8 cellular contexts compared by ENCODE assay signal in genomic region chr3:134640872-134641470, GRCh38. TPM values are rescaled to one million over a fixed set of nuclear protein-coding genes. Genes with fewer than 3 reads are reported as not detected.
DNase-seq lines count a peak whose midpoint lies in the region; ATAC-seq and TF ChIP-seq lines count a peak whose summit lies in the region.

No MANE protein-coding gene starts in this region.

- H4K20me1 ChIP-seq in neural cell (ENCODE audit: insufficient read depth) = no peaks in the 10 kb centered on the region

- no peaks in the 10 kb centered on the region for H3K9me3 ChIP-seq in neural cell (ENCODE audit: low read length)

- TF ChIP-seq EP300 in neural cell (conservative IDR thresholded peaks at IDR 0.05; ENCODE audit: poor library complexity, severe bottlenecking) = no peak

- no peaks in the 10 kb centered on the region for H3K79me2 ChIP-seq in neural cell (replicated peaks; ENCODE audit: insufficient read depth, low read length)

- H3K27me3 ChIP-seq in neural cell (ENCODE audit: insufficient read depth, low read depth, low read length) = no peaks in the 10 kb centered on the region

- H3K4me2 ChIP-seq in neural cell (ENCODE audit: low read length) = no peak overlapping the region

- H2AFZ ChIP-seq in neural cell (ENCODE audit: low read depth, low read length) = no peak overlapping the region

- H3K27ac ChIP-seq in neural cell (ENCODE audit: low read length) = no peak overlapping the region

- H3F3A ChIP-seq in neural cell (ENCODE audit: insufficient read depth, low read length, poor library complexity, severe bottlenecking) = no peaks in the 10 kb centered on the region

- TF ChIP-seq RAD21 in neural cell (conservative IDR thresholded peaks at IDR 0.05) = peak; percentile 38

- in situ Hi-C loops in ACHN (cut with HindIII; ENCODE audit: low pct_ligation_motif_present, low pct_unique_long_range_greater_than_20kb, low sequenced_read_pairs) = no loop called here

- DNase-seq in ACHN (peak; percentile 29), EL (peak; percentile 36), NCI-H2227 (lab: John Stamatoyannopoulos, UW; ENCODE audit: unreplicated experiment) (peak; percentile 32), dermis blood vessel endothelial cell (peak; percentile 58), cerebellum (ENCODE audit: low spot score) (no peak), NCI-H774 (lab: John Stamatoyannopoulos, UW) (no peak)

- H3K36me3 ChIP-seq in neural cell (ENCODE audit: insufficient read depth, low read length) = no peaks in the 10 kb centered on the region

- ATAC-seq in HG02973 (IDR thresholded peaks at IDR 0.05; ENCODE audit: unreplicated experiment) = no peak

- peak; percentile 62 for TF ChIP-seq CTCF in neural cell (IDR thresholded peaks at IDR 0.05; ENCODE audit: poor library complexity, severe bottlenecking)

- no peak overlapping the region for H3K9ac ChIP-seq in neural cell (ENCODE audit: low read length)

- no peaks in the 10 kb centered on the region for H3K9me2 ChIP-seq in neural cell (ENCODE audit: insufficient read depth, low read length)

- no peak overlapping the region for H3K4me3 ChIP-seq in neural cell (ENCODE audit: low read length)

TF ChIP-seq in neural cell, 6 proteins besides CTCF, POLR2A, EP300 and RAD21:
- peak; percentile 61 for TF ChIP-seq SMC3 (conservative IDR thresholded peaks at IDR 0.05; ENCODE audit: poor library complexity)
- TF ChIP-seq, protein P1, sequence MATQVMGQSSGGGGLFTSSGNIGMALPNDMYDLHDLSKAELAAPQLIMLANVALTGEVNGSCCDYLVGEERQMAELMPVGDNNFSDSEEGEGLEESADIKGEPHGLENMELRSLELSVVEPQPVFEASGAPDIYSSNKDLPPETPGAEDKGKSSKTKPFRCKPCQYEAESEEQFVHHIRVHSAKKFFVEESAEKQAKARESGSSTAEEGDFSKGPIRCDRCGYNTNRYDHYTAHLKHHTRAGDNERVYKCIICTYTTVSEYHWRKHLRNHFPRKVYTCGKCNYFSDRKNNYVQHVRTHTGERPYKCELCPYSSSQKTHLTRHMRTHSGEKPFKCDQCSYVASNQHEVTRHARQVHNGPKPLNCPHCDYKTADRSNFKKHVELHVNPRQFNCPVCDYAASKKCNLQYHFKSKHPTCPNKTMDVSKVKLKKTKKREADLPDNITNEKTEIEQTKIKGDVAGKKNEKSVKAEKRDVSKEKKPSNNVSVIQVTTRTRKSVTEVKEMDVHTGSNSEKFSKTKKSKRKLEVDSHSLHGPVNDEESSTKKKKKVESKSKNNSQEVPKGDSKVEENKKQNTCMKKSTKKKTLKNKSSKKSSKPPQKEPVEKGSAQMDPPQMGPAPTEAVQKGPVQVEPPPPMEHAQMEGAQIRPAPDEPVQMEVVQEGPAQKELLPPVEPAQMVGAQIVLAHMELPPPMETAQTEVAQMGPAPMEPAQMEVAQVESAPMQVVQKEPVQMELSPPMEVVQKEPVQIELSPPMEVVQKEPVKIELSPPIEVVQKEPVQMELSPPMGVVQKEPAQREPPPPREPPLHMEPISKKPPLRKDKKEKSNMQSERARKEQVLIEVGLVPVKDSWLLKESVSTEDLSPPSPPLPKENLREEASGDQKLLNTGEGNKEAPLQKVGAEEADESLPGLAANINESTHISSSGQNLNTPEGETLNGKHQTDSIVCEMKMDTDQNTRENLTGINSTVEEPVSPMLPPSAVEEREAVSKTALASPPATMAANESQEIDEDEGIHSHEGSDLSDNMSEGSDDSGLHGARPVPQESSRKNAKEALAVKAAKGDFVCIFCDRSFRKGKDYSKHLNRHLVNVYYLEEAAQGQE (IDR thresholded peaks at IDR 0.05; ENCODE audit: borderline replicate concordance) = no peak
TF ChIP-seq in neural cell: peak in this region for 1.

RNA-seq across cellular contexts. Expression of gene KY, which starts 9.9 kb away (rescaled TPM):
- total RNA-seq in dermis blood vessel endothelial cell = not detected in 2 replicates
- polyA plus RNA-seq in neural cell = 1.7 TPM in 2 replicates
- 2.7 and 2.8 TPM in 2 replicates for polyA minus RNA-seq in neural cell
- total RNA-seq in cerebellum = 2.1 TPM

Comparison
In these comparisons a context has a peak if more than half of its experiments do, and no peak if none do; other contexts are left out.
1. DNase-seq: peak in ACHN (single experiment), EL (single experiment), NCI-H2227 (single experiment) and dermis blood vessel endothelial cell (single experiment); none in cerebellum (single experiment) and NCI-H774 (single experiment).